ENCODE assay signal across 8 cellular contexts in the genomic region with DNA sequence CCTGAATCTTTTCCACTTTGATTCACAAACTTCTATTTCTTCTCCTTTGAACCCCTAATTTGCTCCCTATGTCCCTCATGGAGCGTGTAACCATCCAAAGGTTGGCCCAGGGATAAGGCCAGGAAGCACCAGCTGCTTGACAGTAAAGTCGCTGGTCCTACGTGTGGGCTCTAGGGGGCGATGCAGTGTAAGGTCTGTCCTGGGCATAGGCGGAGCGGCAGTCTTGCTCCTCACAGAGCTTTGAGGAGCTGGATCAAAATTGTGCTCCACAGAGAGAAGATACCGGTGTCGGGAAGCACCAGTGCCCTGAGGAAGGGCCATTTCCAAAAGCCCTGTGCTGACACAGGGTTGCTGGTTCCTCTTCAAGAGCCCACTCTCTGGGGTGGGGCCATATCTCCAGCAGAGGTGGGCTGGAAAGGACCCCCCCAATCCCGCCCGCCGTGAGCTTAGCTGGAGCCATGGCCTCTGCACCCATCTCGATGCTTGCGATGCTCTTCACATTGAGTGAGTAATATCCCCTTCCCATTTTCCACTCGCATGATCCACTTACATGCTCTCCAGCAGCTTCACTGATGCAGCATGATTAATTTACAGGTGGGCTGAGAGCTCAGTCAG. TPM values are rescaled to one million over a fixed set of nuclear protein-coding genes. Genes with fewer than 3 reads are reported as not detected.
DNase-seq lines count a peak whose midpoint lies in the region; ATAC-seq, FAIRE-seq and TF ChIP-seq lines count a peak whose summit lies in the region.

No MANE protein-coding gene starts in this region.

- H3K27me3 ChIP-seq in GM23248 (replicated peaks; ENCODE audit: insufficient read depth) (no peaks in the 10 kb centered on the region; the same call in 1 of the 2 replicates), SK-N-SH (ENCODE audit: insufficient read depth) (peaks cover 20% of the 10 kb centered on the region), right cardiac atrium (ENCODE audit: control insufficient read depth, insufficient read depth) (no peaks in the 10 kb centered on the region)
- H3K27me3 ChIP-seq in effector memory CD4-positive, alpha-beta T cell (replicated peaks; ENCODE audit: control insufficient read depth, insufficient read depth, low read length, poor library complexity, severe bottlenecking): no peaks in the 10 kb centered on the region

- H3K9me3 ChIP-seq in A549: no peaks in the 10 kb centered on the region
- H3K9me3 ChIP-seq in GM23248 (ENCODE audit: low read depth): no peaks in the 10 kb centered on the region
- H3K9me3 ChIP-seq in SK-N-SH: no peaks in the 10 kb centered on the region
- H3K9me3 ChIP-seq in effector memory CD4-positive, alpha-beta T cell (ENCODE audit: control insufficient read depth, low read length): no peaks in the 10 kb centered on the region
- H3K9me3 ChIP-seq in right cardiac atrium (ENCODE audit: control insufficient read depth, low read length): no peaks in the 10 kb centered on the region

- TF ChIP-seq CTCF in A549 (IDR thresholded peaks at IDR 0.05) (0 out of 3 replicates have a peak, but pooled peaks have one; percentile 5), SK-N-SH (IDR thresholded peaks at IDR 0.05) (peak; percentile 42; the same call in 1 of the 2 replicates)

- no peak overlapping the region for H3K9ac ChIP-seq in GM23248
- H3K9ac ChIP-seq in SK-N-SH: no peak overlapping the region

- no peaks in the 10 kb centered on the region for H3K36me3 ChIP-seq in GM23248 (ENCODE audit: low read depth)
- no peaks in the 10 kb centered on the region for H3K36me3 ChIP-seq in SK-N-SH (replicated peaks in 1 of 2; ENCODE audit: control insufficient read depth in 1 of 2, insufficient read depth in 2 of 2, low read length in 1 of 2)
- no peaks in the 10 kb centered on the region for H3K36me3 ChIP-seq in effector memory CD4-positive, alpha-beta T cell (ENCODE audit: control insufficient read depth, insufficient read depth, low read length)

- no peak for TF ChIP-seq EP300 in A549 (IDR thresholded peaks at IDR 0.05)
- no peak for TF ChIP-seq EP300 in SK-N-SH (IDR thresholded peaks at IDR 0.05; ENCODE audit: borderline replicate concordance in 1 of 2, low read depth in 1 of 2, low read length in 1 of 2)

- no peak for TF ChIP-seq POLR2A in A549 (IDR thresholded peaks at IDR 0.05; ENCODE audit: low read length)

- H4K20me1 ChIP-seq in GM23248 (ENCODE audit: insufficient read depth) (no peaks in the 10 kb centered on the region), SK-N-SH (ENCODE audit: insufficient read depth) (no peaks in the 10 kb centered on the region)

- H3K9me2 ChIP-seq in GM23248 (ENCODE audit: insufficient read depth) (no peaks in the 10 kb centered on the region), SK-N-SH (no peaks in the 10 kb centered on the region)

- FAIRE-seq in A549 (lab: Jason Lieb, UNC): no peak

- CTCF ChIA-PET in A549 (lab: Yijun Ruan, JAX): interaction anchor here (1.1 to 1.6 kb wide), 3 partner anchors 11 to 85 kb away, joined by 3 to 6 read pairs (median 4); no protein-coding TSS in a partner anchor
- CTCF ChIA-PET in SK-N-SH (lab: Yijun Ruan, JAX): interaction anchor here (0.6 to 3.1 kb wide), 3 partner anchors 11 to 14 kb away, joined by 4 to 12 read pairs (median 8); no protein-coding TSS in a partner anchor

- DNase-seq in A549 (ENCODE audit: low read depth in 1 of 2, low spot score in 1 of 2): peak; percentile 3 to 41
- DNase-seq in GM23248: peak; percentile 4
- DNase-seq in SK-N-SH: peak; percentile 22
- peak in 2 of 3 donors; percentile 16 to 23 for DNase-seq in effector memory CD4-positive, alpha-beta T cell
- peak; percentile 29 for DNase-seq in stimulated activated CD4-positive, alpha-beta T cell treated with anti-CD3 and anti-CD28 coated beads, Interleukin-4, amount 100 ng/mL, for 24 hours
- no peak for DNase-seq in right cardiac atrium

- no peak overlapping the region for H3K4me3 ChIP-seq in A549
- H3K4me3 ChIP-seq in GM23248: no peak overlapping the region
- H3K4me3 ChIP-seq in SK-N-SH (ENCODE audit: low read depth in 2 of 2, low read length in 1 of 2): 0 out of 4 replicates have a peak overlapping the region, but pooled peaks of 1 of the 2 experiments have one; percentile 43
- H3K4me3 ChIP-seq in effector memory CD4-positive, alpha-beta T cell (ENCODE audit: insufficient read depth, low read depth, low read length, poor library complexity, severe bottlenecking): no peak overlapping the region
- H3K4me3 ChIP-seq in right cardiac atrium (ENCODE audit: low read length): no peak overlapping the region

- in situ Hi-C loops in GM23248 (cut with MboI): no loop called here

- no peak overlapping the region for H2AFZ ChIP-seq in GM23248
- H2AFZ ChIP-seq in SK-N-SH (ENCODE audit: low read depth): no peak overlapping the region; the same call in 1 of the 2 replicates

- TF ChIP-seq RAD21 in A549 (conservative IDR thresholded peaks at IDR 0.05 in 1 of 2, IDR thresholded peaks at IDR 0.05 in 1 of 2) (no peak; a peak in 1 of 5 replicates), SK-N-SH (IDR thresholded peaks at IDR 0.05; ENCODE audit: low read length) (no peak)

- ATAC-seq in A549 (peak; percentile 78 to 88), GM19455 (IDR thresholded peaks at IDR 0.05; ENCODE audit: unreplicated experiment) (no peak), right cardiac atrium (no peak), GM18907 (IDR thresholded peaks at IDR 0.05; ENCODE audit: unreplicated experiment) (no peak)

- intact Hi-C loops in right cardiac atrium (cut with DNase I): no loop called here

- H3K4me1 ChIP-seq in A549 (no peaks in the 10 kb centered on the region), GM23248 (ENCODE audit: insufficient read depth) (no peaks in the 10 kb centered on the region), SK-N-SH (ENCODE audit: control insufficient read depth in 1 of 2, insufficient read depth in 2 of 2, low read depth in 1 of 2, low read length in 1 of 2) (peaks cover 0 to 3% of the 10 kb centered on the region in 2 experiments; a peak in 1 of 4 replicates), right cardiac atrium (ENCODE audit: control insufficient read depth, insufficient read depth, low read length) (no peaks in the 10 kb centered on the region)
- no peaks in the 10 kb centered on the region for H3K4me1 ChIP-seq in effector memory CD4-positive, alpha-beta T cell (ENCODE audit: control insufficient read depth, insufficient read depth, low read length, poor library complexity, severe bottlenecking)

- H3K4me2 ChIP-seq in A549 (no peak overlapping the region), GM23248 (ENCODE audit: unreplicated experiment) (no peak overlapping the region), SK-N-SH (no peak overlapping the region)

- H3K27ac ChIP-seq in A549 (no peak overlapping the region), GM23248 (no peak overlapping the region), SK-N-SH (ENCODE audit: low read depth in 2 of 2, low read length in 1 of 2) (no peak overlapping the region), right cardiac atrium (ENCODE audit: low read length) (no peak overlapping the region)
- peak overlapping the region; percentile 43 for H3K27ac ChIP-seq in effector memory CD4-positive, alpha-beta T cell (ENCODE audit: insufficient read depth, low read length, poor library complexity, severe bottlenecking)

- 40% methylated on average over 14 of the region's 14 CpGs for WGBS in A549 (ENCODE audit: missing lambda C conversion rate)
- WGBS in GM23248 (ENCODE audit: low coverage in 1 of 2, low lambda C conversion rate in 2 of 2, missing lambda C conversion rate in 2 of 2), 2 experiments: 38 to 40% methylated on average over 13 to 14 of the region's 14 CpGs
- WGBS in SK-N-SH (ENCODE audit: low lambda C conversion rate): 1% methylated on average over 8 of the region's 14 CpGs
- 49% methylated on average over 14 of the region's 14 CpGs for WGBS in right cardiac atrium

- H3F3A ChIP-seq in GM23248 (ENCODE audit: insufficient read depth) (no peaks in the 10 kb centered on the region), SK-N-SH (replicated peaks; ENCODE audit: insufficient read depth) (no peaks in the 10 kb centered on the region)

- H3K79me2 ChIP-seq in GM23248 (ENCODE audit: insufficient read depth) (no peaks in the 10 kb centered on the region), SK-N-SH (ENCODE audit: insufficient read depth) (no peaks in the 10 kb centered on the region)

- POLR2A ChIA-PET in A549 (lab: Yijun Ruan, JAX) (no interaction called here), SK-N-SH (lab: Yijun Ruan, JAX) (no interaction called here)

TF ChIP-seq in A549, 52 proteins besides CTCF, POLR2A, EP300 and RAD21 (continues in another document):
- TF ChIP-seq RNF2 (IDR thresholded peaks at IDR 0.05; ENCODE audit: borderline replicate concordance, low read depth) (no peak), SMC3 (IDR thresholded peaks at IDR 0.05) (no peak), RARB (CRISPR knock-in tag; IDR thresholded peaks at IDR 0.05) (no peak), CHD4 (IDR thresholded peaks at IDR 0.05; ENCODE audit: borderline replicate concordance) (no peak), TP53 (CRISPR knock-in tag; IDR thresholded peaks at IDR 0.05) (no peak), POLR2AphosphoS2 (conservative IDR thresholded peaks at IDR 0.05; ENCODE audit: low read length) (no peak), MAFK (IDR thresholded peaks at IDR 0.05; ENCODE audit: partially characterized antibody) (no peak), KDM1A (IDR thresholded peaks at IDR 0.05; ENCODE audit: low read depth) (no peak)

TF ChIP-seq in SK-N-SH, 30 proteins besides CTCF, POLR2A, EP300 and RAD21:
- TF ChIP-seq, protein P1, sequence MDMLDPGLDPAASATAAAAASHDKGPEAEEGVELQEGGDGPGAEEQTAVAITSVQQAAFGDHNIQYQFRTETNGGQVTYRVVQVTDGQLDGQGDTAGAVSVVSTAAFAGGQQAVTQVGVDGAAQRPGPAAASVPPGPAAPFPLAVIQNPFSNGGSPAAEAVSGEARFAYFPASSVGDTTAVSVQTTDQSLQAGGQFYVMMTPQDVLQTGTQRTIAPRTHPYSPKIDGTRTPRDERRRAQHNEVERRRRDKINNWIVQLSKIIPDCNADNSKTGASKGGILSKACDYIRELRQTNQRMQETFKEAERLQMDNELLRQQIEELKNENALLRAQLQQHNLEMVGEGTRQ (IDR thresholded peaks at IDR 0.05; ENCODE audit: borderline replicate concordance, low read depth, low read length): no peak
- TF ChIP-seq RFX5 (IDR thresholded peaks at IDR 0.05; ENCODE audit: low read length): no peak
- TF ChIP-seq TAF1 (IDR thresholded peaks at IDR 0.05; ENCODE audit: borderline replicate concordance, low read depth, low read length): no peak

RNA-seq across cellular contexts. Expression of a gene that starts 49.9 kb away (rescaled TPM):
- not detected in 2 replicates for polyA plus RNA-seq in A549 (2011; rRNA removed)
- not detected in 2 replicates for polyA plus RNA-seq in A549 (2012; cell fraction: cytosol; rRNA removed)
- polyA plus RNA-seq in A549 (2012; cell fraction: nucleus; rRNA removed): not detected in 2 replicates
- not detected in 3 replicates for polyA plus RNA-seq in A549 (2017; fragmentation: RNase III; extraction: RNeasy Plus Mini Kit Qiagen cat#74134 plus additional on column Dnase treatment)
- not detected in 2 replicates for polyA minus RNA-seq in A549 (2011; rRNA and poly(A)+ RNA removed)
- not detected in 2 replicates for total RNA-seq in GM23248 (2014; rRNA removed; shearing (Covaris generic))
- not detected in 2 replicates for polyA plus RNA-seq in GM23248 (2016; fragmentation: Nextera tagmentation; extraction: Ambion mirVana)
- not detected in 2 replicates for polyA plus RNA-seq in SK-N-SH (2012; rRNA removed)
- polyA plus RNA-seq in SK-N-SH (2012; cell fraction: cytosol; rRNA removed): not detected in 2 replicates
- polyA plus RNA-seq in SK-N-SH (2012; cell fraction: nucleus; rRNA removed): not detected in 2 replicates
- not detected for total RNA-seq in right cardiac atrium
- not detected for polyA plus RNA-seq in right cardiac atrium

Comparison
In these comparisons a context has a peak if more than half of its experiments do, and no peak if none do; other contexts are left out.
1. ATAC-seq: peak in A549 (2 of 2); none in GM19455 (single experiment), right cardiac atrium (0 of 2) and GM18907 (single experiment).
2. DNase-seq: peak in A549 (2 of 2), GM23248 (single experiment), SK-N-SH (single experiment), effector memory CD4-positive, alpha-beta T cell (2 of 3) and stimulated activated CD4-positive, alpha-beta T cell treated with anti-CD3 and anti-CD28 coated beads, Interleukin-4, amount 100 ng/mL, for 24 hours (single experiment); none in right cardiac atrium (0 of 3).